ENCODE assay signal across 8 cellular contexts in genomic region chr11:62804310-62805043, GRCh38. TPM values are rescaled to one million over a fixed set of nuclear protein-coding genes. Genes with fewer than 3 reads are reported as not detected.
DNase-seq lines count a peak whose midpoint lies in the region; ATAC-seq and TF ChIP-seq lines count a peak whose summit lies in the region.

No MANE protein-coding gene starts in this region.

- peaks cover 0 to 53% of the 10 kb centered on the region in 2 donors for H3K36me3 ChIP-seq in gastroesophageal sphincter
- H3K36me3 ChIP-seq in psoas muscle (ENCODE audit: insufficient read depth in 1 of 2, low read depth in 1 of 2): peaks cover 16 to 43% of the 10 kb centered on the region in 2 donors

- H3K36me3 Mint-ChIP-seq in activated CD4-positive, alpha-beta memory T cell treated with anti-CD3 and anti-CD28 coated beads for 36 hours: peaks cover 47% of the 10 kb centered on the region

- no peaks in the 10 kb centered on the region for H3K27me3 Mint-ChIP-seq in activated CD4-positive, alpha-beta memory T cell treated with anti-CD3 and anti-CD28 coated beads for 36 hours

- 3 to 5% methylated on average over 9 to 10 of the region's 14 CpGs for WGBS in gastroesophageal sphincter (ENCODE audit: low coverage in 1 of 2), 2 donors
- WGBS in psoas muscle, 3 donors: 4 to 6% (median 4%) methylated on average over 14 of the region's 14 CpGs

- no peak for TF ChIP-seq EP300 in gastroesophageal sphincter (IDR thresholded peaks at IDR 0.05)

- H3K4me3 ChIP-seq in gastroesophageal sphincter (peak overlapping the region; percentile 77 to 99), psoas muscle (peak overlapping the region; percentile 95)

- CTCF ChIA-PET in activated CD4-positive, alpha-beta memory T cell treated with anti-CD3 and anti-CD28 coated beads for 36 hours (lab: Charles Lee): interaction anchor here (1.0 to 2.5 kb wide), 6 partner anchors 9 to 70 kb away, joined by 3 to 16 read pairs (median 4); no protein-coding TSS in a partner anchor

- peaks cover 0 to 43% (median 13%) of the 10 kb centered on the region in 3 donors for H3K4me1 ChIP-seq in gastroesophageal sphincter
- peaks cover 22% of the 10 kb centered on the region for H3K4me1 ChIP-seq in psoas muscle

- intact Hi-C loops in activated CD4-positive, alpha-beta memory T cell treated with anti-CD3 and anti-CD28 coated beads for 36 hours (cut with micrococcal nuclease): loop anchor here (1.0 to 2.0 kb wide), 9 partner anchors 12 to 95 kb away; partner anchors contain the start of genes HNRNPUL2, TMEM179B, TMEM223 and ZBTB3
- intact Hi-C loops in psoas muscle (cut with DNase I): loop anchor here in 1 of 2 donors (2.0 to 5.0 kb wide), 2 partner anchors 14 to 33 kb away; partner anchors contain the start of gene WDR74

- no peak for TF ChIP-seq POLR2A in gastroesophageal sphincter (IDR thresholded peaks at IDR 0.05)

- H3K27me3 ChIP-seq in gastroesophageal sphincter (no peaks in the 10 kb centered on the region), psoas muscle (ENCODE audit: insufficient read depth in 3 of 3, low read length in 2 of 3) (no peaks in the 10 kb centered on the region)

- ATAC-seq in HG02885 (IDR thresholded peaks at IDR 0.05; ENCODE audit: poor library complexity, unreplicated experiment) (peak; percentile 17), gastroesophageal sphincter (peak; percentile 4), psoas muscle (peak in 2 of 4 donors; percentile 1 to 9)

- DNase-seq in GM03348 (ENCODE audit: low spot score) (peak; percentile 47), psoas muscle (no peak), NK-92 (lab: John Stamatoyannopoulos, UW; ENCODE audit: unreplicated experiment) (no peak), cortex of kidney (lab: John Stamatoyannopoulos, UW) (no peak)
- DNase-seq in activated CD4-positive, alpha-beta memory T cell treated with anti-CD3 and anti-CD28 coated beads for 36 hours: peak; percentile 48
- DNase-seq in activated CD4-positive, alpha-beta T cell treated with anti-CD3 and anti-CD28 coated beads for 1 hour: no peak

- peaks cover 34% of the 10 kb centered on the region for H3K4me1 Mint-ChIP-seq in activated CD4-positive, alpha-beta memory T cell treated with anti-CD3 and anti-CD28 coated beads for 36 hours (ENCODE audit: low read depth)

- H3K9me3 ChIP-seq in gastroesophageal sphincter (no peaks in the 10 kb centered on the region), psoas muscle (no peaks in the 10 kb centered on the region)

- no peak for TF ChIP-seq CTCF in gastroesophageal sphincter (IDR thresholded peaks at IDR 0.05)
- no peak for TF ChIP-seq CTCF in psoas muscle (IDR thresholded peaks at IDR 0.05)

- H3K9me3 Mint-ChIP-seq in activated CD4-positive, alpha-beta memory T cell treated with anti-CD3 and anti-CD28 coated beads for 36 hours: no peaks in the 10 kb centered on the region

- H3K27ac ChIP-seq in gastroesophageal sphincter (peak overlapping the region; percentile 85 to 98 (median 96)), psoas muscle (peak overlapping the region; percentile 96)

- peak overlapping the region; percentile 99 for H3K4me3 Mint-ChIP-seq in activated CD4-positive, alpha-beta memory T cell treated with anti-CD3 and anti-CD28 coated beads for 36 hours

- POLR2A ChIA-PET in activated CD4-positive, alpha-beta memory T cell treated with anti-CD3 and anti-CD28 coated beads for 36 hours (lab: Charles Lee): interaction anchor here (0.8 to 3.6 kb wide), 12 partner anchors 7 to 139 kb away, joined by 3 to 39 read pairs (median 6); partner anchors contain the start of genes C11orf98, CSKMT, SLC3A2 and STX5

- peak overlapping the region; percentile 99 for H3K27ac Mint-ChIP-seq in activated CD4-positive, alpha-beta memory T cell treated with anti-CD3 and anti-CD28 coated beads for 36 hours

RNA-seq across cellular contexts. Expression of gene NXF1, which starts 0.8 kb away (rescaled TPM):
- total RNA-seq in activated CD4-positive, alpha-beta memory T cell treated with anti-CD3 and anti-CD28 coated beads for 36 hours: 10 to 100 TPM; 70.8 to 83.6 TPM
- total RNA-seq in gastroesophageal sphincter: 10 to 100 TPM; 33.2 to 72.3 (median 57.2) TPM
- 10 to 100 TPM; 38.3 to 45.4 (median 41.9) TPM for total RNA-seq in psoas muscle
- 10 to 100 TPM; 36.3 to 67.0 (median 49.7) TPM for polyA plus RNA-seq in psoas muscle

RNA-seq across cellular contexts. Expression of gene TMEM223, which starts 12.7 kb away (rescaled TPM):
- total RNA-seq in activated CD4-positive, alpha-beta memory T cell treated with anti-CD3 and anti-CD28 coated beads for 36 hours: 10 to 100 TPM in 1 of 2 experiments, 1 to 10 TPM in 1; 9.2 to 10.2 TPM
- total RNA-seq in gastroesophageal sphincter (10 to 100 TPM; 17.0 to 25.8 (median 19.1) TPM), psoas muscle (10 to 100 TPM in 1 of 4 donors, 1 to 10 TPM in 3; 6.2 to 11.5 (median 8.4) TPM)
- 10 to 100 TPM; 16.6 to 37.7 (median 21.7) TPM for polyA plus RNA-seq in psoas muscle

RNA-seq across cellular contexts. Expression of gene TMEM179B, which starts 17.3 kb away (rescaled TPM):
- 10 to 100 TPM; 25.0 to 25.5 TPM for total RNA-seq in activated CD4-positive, alpha-beta memory T cell treated with anti-CD3 and anti-CD28 coated beads for 36 hours
- 10 to 100 TPM; 25.8 to 50.7 (median 33.9) TPM for total RNA-seq in gastroesophageal sphincter
- total RNA-seq in psoas muscle: 10 to 100 TPM; 12.2 to 18.5 (median 16.0) TPM
- polyA plus RNA-seq in psoas muscle: 10 to 100 TPM; 31.5 to 42.0 (median 34.4) TPM

RNA-seq across cellular contexts. Expression of gene STX5, which starts 27.4 kb away (rescaled TPM):
- 10 to 100 TPM; 24.6 to 29.2 TPM for total RNA-seq in activated CD4-positive, alpha-beta memory T cell treated with anti-CD3 and anti-CD28 coated beads for 36 hours
- total RNA-seq in gastroesophageal sphincter: 10 to 100 TPM; 23.3 to 31.6 (median 27.8) TPM
- 10 to 100 TPM; 16.0 to 24.6 (median 20.7) TPM for total RNA-seq in psoas muscle
- polyA plus RNA-seq in psoas muscle: 10 to 100 TPM; 18.2 to 21.1 (median 21.1) TPM

RNA-seq across cellular contexts. Expression of gene TEX54, which starts 28.2 kb away (rescaled TPM):
- under 1 TPM in 1 of 2 experiments, not detected in 1; 0.53 TPM for total RNA-seq in activated CD4-positive, alpha-beta memory T cell treated with anti-CD3 and anti-CD28 coated beads for 36 hours
- total RNA-seq in gastroesophageal sphincter (not detected), psoas muscle (not detected)
- polyA plus RNA-seq in psoas muscle: not detected

Comparison
In these comparisons a context has a peak if more than half of its experiments do, and no peak if none do; other contexts are left out.
1. DNase-seq: peak in GM03348 (single experiment) and activated CD4-positive, alpha-beta memory T cell treated with anti-CD3 and anti-CD28 coated beads for 36 hours (single experiment); none in psoas muscle (0 of 2), NK-92 (single experiment), cortex of kidney (single experiment) and activated CD4-positive, alpha-beta T cell treated with anti-CD3 and anti-CD28 coated beads for 1 hour (single experiment).